8 cellular contexts compared by ENCODE assay signal in genomic region chr1:11262171-11263049, GRCh38.
DNase-seq lines count a peak whose midpoint lies in the region; ATAC-seq and TF ChIP-seq lines count a peak whose summit lies in the region.

Gene MTOR (minus strand): TSS chr1:11262551. CDS start chr1:11259409, 3,142 bp downstream.

- peaks cover 21% of the 10 kb centered on the region for H3K36me3 Mint-ChIP-seq in nephron progenitor cell (ENCODE audit: low read depth)

- H3K27ac Mint-ChIP-seq in nephron progenitor cell, result peak within 1 kb of the TSS; percentile 51
- H3K27ac Mint-ChIP-seq in stimulated activated naive CD8-positive, alpha-beta T cell treated with anti-CD3 and anti-CD28 coated beads, Interleukin-15, amount 100 ng/mL, for 72 hours, result peak within 1 kb of the TSS; percentile 94 to 97

- H3K79me2 ChIP-seq in MM.1S (ENCODE audit: low read length), result peaks cover 23% of the 10 kb centered on the region

- H3K9me3 Mint-ChIP-seq in nephron progenitor cell, result no peaks in the 10 kb centered on the region
- H3K9me3 Mint-ChIP-seq in stimulated activated naive CD8-positive, alpha-beta T cell treated with anti-CD3 and anti-CD28 coated beads, Interleukin-15, amount 100 ng/mL, for 72 hours, result no peaks in the 10 kb centered on the region

- peaks cover 9% of the 10 kb centered on the region for H3K4me1 Mint-ChIP-seq in nephron progenitor cell
- H3K4me1 Mint-ChIP-seq in stimulated activated naive CD8-positive, alpha-beta T cell treated with anti-CD3 and anti-CD28 coated beads, Interleukin-15, amount 100 ng/mL, for 72 hours, result peaks cover 22% of the 10 kb centered on the region

- H3F3A ChIP-seq in MM.1S (ENCODE audit: insufficient read depth, low read length), result no peaks in the 10 kb centered on the region

- H3K9me2 ChIP-seq in MM.1S (replicated peaks; ENCODE audit: insufficient read depth, low read length), result no peaks in the 10 kb centered on the region

- peak within 1 kb of the TSS; percentile 97 for H2AFZ ChIP-seq in MM.1S (ENCODE audit: low read length)

- H3K9me3 ChIP-seq in HAP-1 (no peaks in the 10 kb centered on the region), MM.1S (replicated peaks; ENCODE audit: insufficient read depth, low read length) (no peaks in the 10 kb centered on the region)

- peak within 1 kb of the TSS; percentile 86 for H3K9ac ChIP-seq in MM.1S (ENCODE audit: low read length)

- peaks cover 8% of the 10 kb centered on the region for H3K27me3 Mint-ChIP-seq in nephron progenitor cell (ENCODE audit: low read depth, poor library complexity)
- no peaks in the 10 kb centered on the region for H3K27me3 Mint-ChIP-seq in stimulated activated naive CD8-positive, alpha-beta T cell treated with anti-CD3 and anti-CD28 coated beads, Interleukin-15, amount 100 ng/mL, for 72 hours

- H3K36me3 ChIP-seq in HAP-1 (replicated peaks) (peaks cover 21% of the 10 kb centered on the region), MM.1S (replicated peaks; ENCODE audit: insufficient read depth, low read length) (0 out of 2 replicates have a peak, but pooled peaks cover 5% of the 10 kb centered on the region)

- H3K4me3 Mint-ChIP-seq in nephron progenitor cell, result peak within 1 kb of the TSS; percentile 93
- H3K4me3 Mint-ChIP-seq in stimulated activated naive CD8-positive, alpha-beta T cell treated with anti-CD3 and anti-CD28 coated beads, Interleukin-15, amount 100 ng/mL, for 72 hours, result peak within 1 kb of the TSS; percentile 95 to 97

- H3K4me3 ChIP-seq in HAP-1 (peak within 1 kb of the TSS; percentile 94), MM.1S (ENCODE audit: low read length) (peak within 1 kb of the TSS; percentile 82)

- H3K4me1 ChIP-seq in HAP-1 (peaks cover 4% of the 10 kb centered on the region), MM.1S (ENCODE audit: low read length) (no peaks in the 10 kb centered on the region)

- H3K27ac ChIP-seq in MM.1S (ENCODE audit: low read length), result no peak within 1 kb of the TSS

- no peaks in the 10 kb centered on the region for H3K27me3 ChIP-seq in HAP-1 (ENCODE audit: low read depth)
- H3K27me3 ChIP-seq in MM.1S (replicated peaks; ENCODE audit: insufficient read depth, low read length), result no peaks in the 10 kb centered on the region

- TF ChIP-seq CTCF in MM.1S (IDR thresholded peaks at IDR 0.05; ENCODE audit: low read length), result peak; percentile 29; the same call in 1 of the 2 replicates
- TF ChIP-seq CTCF in nephron progenitor cell (IDR thresholded peaks at IDR 0.05), result no peak

- H3K4me2 ChIP-seq in MM.1S (ENCODE audit: low read depth, low read length), result peak within 1 kb of the TSS; percentile 85

- H4K20me1 ChIP-seq in MM.1S (ENCODE audit: insufficient read depth, low read length), result no peaks in the 10 kb centered on the region

- peak; percentile 99 for DNase-seq in GDM1 (lab: John Stamatoyannopoulos, UW)
- peak; percentile 99 to 100 for DNase-seq in HAP-1 (ENCODE audit: low spot score in 2 of 2)
- DNase-seq in MM.1S, result peak; percentile 100
- DNase-seq in SIG-M5 (lab: John Stamatoyannopoulos, UW), result peak; percentile 93
- peak; percentile 56 for DNase-seq in activated gamma-delta T cell (lab: John Stamatoyannopoulos, UW)
- DNase-seq in fibroblast of the conjunctiva (ENCODE audit: low read depth), result peak; percentile 100
- peak; percentile 94 for DNase-seq in nephron progenitor cell
- peak; percentile 95 to 99 for DNase-seq in stimulated activated naive CD8-positive, alpha-beta T cell treated with anti-CD3 and anti-CD28 coated beads, Interleukin-15, amount 100 ng/mL, for 72 hours

- in situ Hi-C loops in HAP-1 (cut with MboI; ENCODE audit: low sequenced_read_pairs), result no loop called here

- ATAC-seq in stimulated activated naive CD8-positive, alpha-beta T cell treated with anti-CD3 and anti-CD28 coated beads, Interleukin-15, amount 100 ng/mL, for 72 hours, result peak; percentile 98
